1 cellular context compared by ENCODE assay signal in genomic region chr4:138047290-138047689, GRCh38.
TF ChIP-seq lines count a peak whose summit lies in the region.

No MANE protein-coding gene starts in this region.

TF ChIP-seq in WTC11, 78 proteins besides CTCF, POLR2A, EP300 and RAD21 (continued from another document):
- TF ChIP-seq, protein P1, sequence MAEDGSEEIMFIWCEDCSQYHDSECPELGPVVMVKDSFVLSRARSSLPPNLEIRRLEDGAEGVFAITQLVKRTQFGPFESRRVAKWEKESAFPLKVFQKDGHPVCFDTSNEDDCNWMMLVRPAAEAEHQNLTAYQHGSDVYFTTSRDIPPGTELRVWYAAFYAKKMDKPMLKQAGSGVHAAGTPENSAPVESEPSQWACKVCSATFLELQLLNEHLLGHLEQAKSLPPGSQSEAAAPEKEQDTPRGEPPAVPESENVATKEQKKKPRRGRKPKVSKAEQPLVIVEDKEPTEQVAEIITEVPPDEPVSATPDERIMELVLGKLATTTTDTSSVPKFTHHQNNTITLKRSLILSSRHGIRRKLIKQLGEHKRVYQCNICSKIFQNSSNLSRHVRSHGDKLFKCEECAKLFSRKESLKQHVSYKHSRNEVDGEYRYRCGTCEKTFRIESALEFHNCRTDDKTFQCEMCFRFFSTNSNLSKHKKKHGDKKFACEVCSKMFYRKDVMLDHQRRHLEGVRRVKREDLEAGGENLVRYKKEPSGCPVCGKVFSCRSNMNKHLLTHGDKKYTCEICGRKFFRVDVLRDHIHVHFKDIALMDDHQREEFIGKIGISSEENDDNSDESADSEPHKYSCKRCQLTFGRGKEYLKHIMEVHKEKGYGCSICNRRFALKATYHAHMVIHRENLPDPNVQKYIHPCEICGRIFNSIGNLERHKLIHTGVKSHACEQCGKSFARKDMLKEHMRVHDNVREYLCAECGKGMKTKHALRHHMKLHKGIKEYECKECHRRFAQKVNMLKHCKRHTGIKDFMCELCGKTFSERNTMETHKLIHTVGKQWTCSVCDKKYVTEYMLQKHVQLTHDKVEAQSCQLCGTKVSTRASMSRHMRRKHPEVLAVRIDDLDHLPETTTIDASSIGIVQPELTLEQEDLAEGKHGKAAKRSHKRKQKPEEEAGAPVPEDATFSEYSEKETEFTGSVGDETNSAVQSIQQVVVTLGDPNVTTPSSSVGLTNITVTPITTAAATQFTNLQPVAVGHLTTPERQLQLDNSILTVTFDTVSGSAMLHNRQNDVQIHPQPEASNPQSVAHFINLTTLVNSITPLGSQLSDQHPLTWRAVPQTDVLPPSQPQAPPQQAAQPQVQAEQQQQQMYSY (CRISPR knock-in tag; IDR thresholded peaks at IDR 0.05): no peak
- TF ChIP-seq ZNF423 (CRISPR knock-in tag; IDR thresholded peaks at IDR 0.05) (no peak), ZNF138 (CRISPR knock-in tag; conservative IDR thresholded peaks at IDR 0.05) (no peak), ZNF121 (CRISPR knock-in tag; IDR thresholded peaks at IDR 0.05) (no peak), GABPB1 (CRISPR knock-in tag; IDR thresholded peaks at IDR 0.05) (no peak), OVOL2 (CRISPR knock-in tag; IDR thresholded peaks at IDR 0.05; ENCODE audit: borderline replicate concordance) (no peak), E2F5 (CRISPR knock-in tag; IDR thresholded peaks at IDR 0.05) (no peak)
